Comparison of ENCODE assay signal across 8 cellular contexts in the genomic region with DNA sequence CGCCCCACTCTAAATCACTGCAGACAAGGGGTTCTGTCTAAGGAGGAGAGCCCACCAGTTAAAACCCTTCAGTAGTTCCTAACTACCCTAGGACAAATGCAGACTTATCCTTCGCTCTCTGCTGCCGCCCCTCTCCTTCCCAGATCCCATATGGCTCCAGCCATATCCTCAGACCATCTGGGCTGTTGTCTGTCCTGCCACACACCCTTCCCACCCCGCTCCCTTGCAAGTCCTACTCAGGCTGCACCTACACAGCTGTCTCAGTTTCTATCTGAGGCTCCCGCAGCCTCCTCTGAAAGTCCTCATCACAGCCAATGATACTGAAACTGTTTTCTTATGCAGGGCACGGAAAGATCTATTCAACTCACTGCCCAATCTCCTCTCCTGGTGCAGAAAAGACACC. TPM values are rescaled to one million over a fixed set of nuclear protein-coding genes. Genes with fewer than 3 reads are reported as not detected.
DNase-seq lines count a peak whose midpoint lies in the region; ATAC-seq, FAIRE-seq and TF ChIP-seq lines count a peak whose summit lies in the region.

No MANE protein-coding gene starts in this region.

- ATAC-seq in HepG2 (peak; percentile 19), right lobe of liver (no peak), HG03175 (IDR thresholded peaks at IDR 0.05; ENCODE audit: unreplicated experiment) (peak; percentile 48)
- no peak for ATAC-seq in activated naive CD8-positive, alpha-beta T cell treated with anti-CD3 and anti-CD28 coated beads, Interleukin-2, amount 10 ng/mL, durations not matched to agents 7 days and 5 days (ENCODE audit: low read depth)

- in situ Hi-C loops in HepG2 (cut with HindIII; ENCODE audit: extremely low pct_ligation_motif_present, low pct_unique_long_range_greater_than_20kb) = no loop called here

- TF ChIP-seq RAD21 in HepG2 (CRISPR knock-in tag; IDR thresholded peaks at IDR 0.05) = no peak

- peak overlapping the region; percentile 41 for H3K27ac ChIP-seq in HepG2 (ENCODE audit: extremely low read length, insufficient read depth, low read length)
- H3K27ac ChIP-seq in right lobe of liver = peak overlapping the region in 1 of 3 donors; percentile 90

- intact Hi-C loops in HepG2 (cut with micrococcal nuclease; ENCODE audit: unreplicated experiment) = loop anchor here (5.0 kb wide), 1 partner anchor 50 kb away; no protein-coding TSS in a partner anchor
- intact Hi-C loops in right lobe of liver (cut with DNase I) = no loop called here

- H3K9me3 Mint-ChIP-seq in activated naive CD8-positive, alpha-beta T cell treated with anti-CD3 and anti-CD28 coated beads, Interleukin-2, amount 10 ng/mL, durations not matched to agents 7 days and 5 days = no peaks in the 10 kb centered on the region

- H3K9ac ChIP-seq in HepG2 (ENCODE audit: insufficient read depth, low read depth, low read length) = peak overlapping the region; percentile 90

- POLR2A ChIA-PET in HepG2 (lab: Yijun Ruan, JAX) = interaction anchor here (1.3 to 3.7 kb wide), 2 partner anchors 10 to 35 kb away, joined by 4 to 17 read pairs; a partner anchor contains a TSS
- POLR2A ChIA-PET in activated naive CD8-positive, alpha-beta T cell treated with anti-CD3 and anti-CD28 coated beads, Interleukin-2, amount 10 ng/mL, durations not matched to agents 7 days and 5 days (lab: Charles Lee) = interaction anchor here (0.7 to 3.1 kb wide), 4 partner anchors 10 to 470 kb away, joined by 3 to 15 read pairs (median 4); a partner anchor contains a TSS

- CTCF ChIA-PET in HepG2 (lab: Yijun Ruan, JAX; ENCODE audit: low intra/inter-chr PET ratio, low total read pairs) = no interaction called here

- H3K9me3 ChIP-seq in HepG2 (ENCODE audit: low read length) = no peaks in the 10 kb centered on the region
- H3K9me3 ChIP-seq in right lobe of liver = no peaks in the 10 kb centered on the region

- no TSS peak for BruUV-seq in HepG2 (replicated peaks; lab: Mats Ljungman, UMichigan)

- H3K79me2 ChIP-seq in HepG2 (ENCODE audit: insufficient read depth, low read length) = peaks cover 12% of the 10 kb centered on the region

- WGBS in HepG2 (ENCODE audit: low lambda C conversion rate) = 46% methylated on average over 6 of the region's 6 CpGs
- 90% methylated on average over 6 of the region's 6 CpGs for WGBS in right lobe of liver (ENCODE audit: insufficient coverage, low coverage, low lambda C conversion rate, missing lambda C conversion rate)

- H3K27me3 ChIP-seq in HepG2 (ENCODE audit: control insufficient read depth in 1 of 2, insufficient read depth in 2 of 2, low read length in 2 of 2) (no peaks in the 10 kb centered on the region), right lobe of liver (no peaks in the 10 kb centered on the region)

- H3K4me3 ChIP-seq in HepG2 (replicated peaks in 1 of 3; ENCODE audit: insufficient read depth in 1 of 3, low read depth in 2 of 3, low read length in 3 of 3) = peak overlapping the region; percentile 87 to 100 (median 94)
- H3K4me3 ChIP-seq in right lobe of liver = no peak overlapping the region

- H3K27me3 Mint-ChIP-seq in activated naive CD8-positive, alpha-beta T cell treated with anti-CD3 and anti-CD28 coated beads, Interleukin-2, amount 10 ng/mL, durations not matched to agents 7 days and 5 days = no peaks in the 10 kb centered on the region

- peak overlapping the region; percentile 88 for H3K4me3 Mint-ChIP-seq in activated naive CD8-positive, alpha-beta T cell treated with anti-CD3 and anti-CD28 coated beads, Interleukin-2, amount 10 ng/mL, durations not matched to agents 7 days and 5 days

- peaks cover 13% of the 10 kb centered on the region for H3K36me3 Mint-ChIP-seq in activated naive CD8-positive, alpha-beta T cell treated with anti-CD3 and anti-CD28 coated beads, Interleukin-2, amount 10 ng/mL, durations not matched to agents 7 days and 5 days

- peaks cover 35% of the 10 kb centered on the region for H3K4me1 ChIP-seq in HepG2 (ENCODE audit: insufficient read depth, low read length)
- peaks cover 0 to 44% (median 8%) of the 10 kb centered on the region in 4 donors for H3K4me1 ChIP-seq in right lobe of liver

- peak overlapping the region; percentile 94 for H3K4me2 ChIP-seq in HepG2 (ENCODE audit: low read depth, low read length)

- no peaks in the 10 kb centered on the region for H4K20me1 ChIP-seq in HepG2 (ENCODE audit: insufficient read depth, low read length)

- peak overlapping the region; percentile 87 for H3K27ac Mint-ChIP-seq in activated naive CD8-positive, alpha-beta T cell treated with anti-CD3 and anti-CD28 coated beads, Interleukin-2, amount 10 ng/mL, durations not matched to agents 7 days and 5 days

- TF ChIP-seq EP300 in HepG2 (IDR thresholded peaks at IDR 0.05; ENCODE audit: low read depth in 2 of 2, low read length in 2 of 2) (no peak), HepG2 (CRISPR knock-in tag; IDR thresholded peaks at IDR 0.05; ENCODE audit: borderline replicate concordance) (no peak)

- TF ChIP-seq CTCF in HepG2 (CRISPR knock-in tag; IDR thresholded peaks at IDR 0.05) = no peak
- TF ChIP-seq CTCF in right lobe of liver (IDR thresholded peaks at IDR 0.05) = no peak

- DNase-seq in HepG2 (ENCODE audit: low spot score) (no peak), right lobe of liver (no peak), middle frontal gyrus (ENCODE audit: extremely low spot score, low spot score) (no peak), NCI-H510A treated with DMSO at 0.1 percent for 48 hours (lab: John Stamatoyannopoulos, UW) (no peak), mucosa of gallbladder (ENCODE audit: low spot score) (no peak)
- DNase-seq in activated naive CD8-positive, alpha-beta T cell treated with anti-CD3 and anti-CD28 coated beads, Interleukin-2, amount 10 ng/mL, durations not matched to agents 7 days and 5 days = no peak
- DNase-seq in stimulated activated CD4-positive, alpha-beta T cell treated with anti-CD3 and anti-CD28 coated beads, Interleukin-2, amount 100 ng/mL, for 48 hours = peak; percentile 26 to 36

- peaks cover 14% of the 10 kb centered on the region for H3K4me1 Mint-ChIP-seq in activated naive CD8-positive, alpha-beta T cell treated with anti-CD3 and anti-CD28 coated beads, Interleukin-2, amount 10 ng/mL, durations not matched to agents 7 days and 5 days

- peaks cover 18 to 30% of the 10 kb centered on the region in 2 experiments for H3K36me3 ChIP-seq in HepG2 (replicated peaks in 1 of 2; ENCODE audit: control insufficient read depth in 1 of 2, insufficient read depth in 2 of 2, low read length in 2 of 2)
- H3K36me3 ChIP-seq in right lobe of liver = peaks cover 0 to 14% (median 1%) of the 10 kb centered on the region in 4 donors

- peak overlapping the region; percentile 24 for H2AFZ ChIP-seq in HepG2 (ENCODE audit: low read length)

- FAIRE-seq in HepG2 (lab: Jason Lieb, UNC) = no peak

- TF ChIP-seq POLR2A in HepG2 (IDR thresholded peaks at IDR 0.05; ENCODE audit: insufficient read depth in 1 of 2, low read depth in 2 of 2, low read length in 2 of 2) = peak in 1 of 2 experiments; percentile 39; a peak in 1 of 4 replicates
- TF ChIP-seq POLR2A in right lobe of liver (IDR thresholded peaks at IDR 0.05) = no peak

RNA-seq across cellular contexts. Expression of a gene that starts 0.7 kb away (rescaled TPM):
- total RNA-seq in HepG2 (2016; rRNA removed; fragmentation: Illumina TruSeq; extraction: Trizol) (24.9 and 25.2 TPM in 2 replicates), right lobe of liver (10 to 100 TPM; 34.8 to 61.5 (median 41.8) TPM), mucosa of gallbladder (49.6 TPM)
- total RNA-seq in HepG2 (2016; cell fraction: cytosol; rRNA removed; fragmentation: Illumina TruSeq; extraction: Trizol; ENCODE audit: low read depth) = 25.2 and 38.0 TPM in 2 replicates
- 21.6 and 21.9 TPM in 2 replicates for total RNA-seq in HepG2 (2016; cell fraction: insoluble cytoplasmic fraction; rRNA removed; fragmentation: Illumina TruSeq; extraction: Trizol)
- 42.8 and 61.6 TPM in 2 replicates for total RNA-seq in HepG2 (2016; cell fraction: membrane; rRNA removed; fragmentation: Illumina TruSeq; extraction: Trizol)
- 12.9 and 14.9 TPM in 2 replicates for total RNA-seq in HepG2 (2016; cell fraction: nucleus; rRNA removed; fragmentation: Illumina TruSeq; extraction: Trizol)
- 42.6 and 54.2 TPM in 2 replicates for polyA plus RNA-seq in HepG2 (2011; rRNA removed)
- 29.2 and 38.9 TPM in 2 replicates for polyA plus RNA-seq in HepG2 (2011; cell fraction: cytosol; rRNA removed)
- polyA plus RNA-seq in HepG2 (2011; cell fraction: nucleus; rRNA removed) = 119 and 127 TPM in 2 replicates
- polyA plus RNA-seq in HepG2 (2012) = 36.4 and 39.6 TPM in 2 replicates
- 61.2 and 88.9 TPM in 2 replicates for polyA plus RNA-seq in HepG2 (2016; cell fraction: cytosol; fragmentation: Illumina TruSeq; extraction: Trizol; ENCODE audit: low read depth)
- polyA plus RNA-seq in HepG2 (2016; cell fraction: insoluble cytoplasmic fraction; fragmentation: Illumina TruSeq; extraction: Trizol; ENCODE audit: low read depth) = 38.3 and 44.6 TPM in 2 replicates
- polyA plus RNA-seq in HepG2 (2016; cell fraction: membrane; fragmentation: Illumina TruSeq; extraction: Trizol; ENCODE audit: low read depth) = 82.3 and 100 TPM in 2 replicates
- 34.1 and 38.8 TPM in 2 replicates for polyA plus RNA-seq in HepG2 (2016; cell fraction: nucleus; fragmentation: Illumina TruSeq; extraction: Trizol; ENCODE audit: insufficient read depth, low read depth)
- 34.7 and 50.5 TPM in 2 replicates for polyA minus RNA-seq in HepG2 (2011; rRNA and poly(A)+ RNA removed; ENCODE audit: low replicate concordance)
- polyA minus RNA-seq in HepG2 (2011; cell fraction: cytosol; rRNA and poly(A)+ RNA removed) = 23.9 and 34.2 TPM in 2 replicates
- 25.6 and 37.4 TPM in 2 replicates for polyA minus RNA-seq in HepG2 (2011; cell fraction: nucleus; rRNA and poly(A)+ RNA removed)
- 10 to 100 TPM; 35.8 to 37.0 TPM for total RNA-seq in activated naive CD8-positive, alpha-beta T cell treated with anti-CD3 and anti-CD28 coated beads, Interleukin-2, amount 10 ng/mL, durations not matched to agents 7 days and 5 days

RNA-seq across cellular contexts. Expression of a gene that starts 10.0 kb away (rescaled TPM):
- total RNA-seq in HepG2 (2016; rRNA removed; fragmentation: Illumina TruSeq; extraction: Trizol) = 69.5 and 79.0 TPM in 2 replicates
- total RNA-seq in HepG2 (2016; cell fraction: cytosol; rRNA removed; fragmentation: Illumina TruSeq; extraction: Trizol; ENCODE audit: low read depth) = 35.7 and 36.8 TPM in 2 replicates
- 66.0 and 82.2 TPM in 2 replicates for total RNA-seq in HepG2 (2016; cell fraction: insoluble cytoplasmic fraction; rRNA removed; fragmentation: Illumina TruSeq; extraction: Trizol)
- 28.5 and 33.0 TPM in 2 replicates for total RNA-seq in HepG2 (2016; cell fraction: membrane; rRNA removed; fragmentation: Illumina TruSeq; extraction: Trizol)
- 42.9 and 51.1 TPM in 2 replicates for total RNA-seq in HepG2 (2016; cell fraction: nucleus; rRNA removed; fragmentation: Illumina TruSeq; extraction: Trizol)
- 84.2 and 85.3 TPM in 2 replicates for polyA plus RNA-seq in HepG2 (2011; rRNA removed)
- 59.8 and 72.8 TPM in 2 replicates for polyA plus RNA-seq in HepG2 (2011; cell fraction: cytosol; rRNA removed)
- 112 and 113 TPM in 2 replicates for polyA plus RNA-seq in HepG2 (2011; cell fraction: nucleus; rRNA removed)
- polyA plus RNA-seq in HepG2 (2012) = 49.1 and 52.0 TPM in 2 replicates
- polyA plus RNA-seq in HepG2 (2016; cell fraction: cytosol; fragmentation: Illumina TruSeq; extraction: Trizol; ENCODE audit: low read depth) = 5.9 and 6.1 TPM in 2 replicates
- 58.7 and 63.1 TPM in 2 replicates for polyA plus RNA-seq in HepG2 (2016; cell fraction: insoluble cytoplasmic fraction; fragmentation: Illumina TruSeq; extraction: Trizol; ENCODE audit: low read depth)
- 13.2 and 14.8 TPM in 2 replicates for polyA plus RNA-seq in HepG2 (2016; cell fraction: membrane; fragmentation: Illumina TruSeq; extraction: Trizol; ENCODE audit: low read depth)
- polyA plus RNA-seq in HepG2 (2016; cell fraction: nucleus; fragmentation: Illumina TruSeq; extraction: Trizol; ENCODE audit: insufficient read depth, low read depth) = 86.8 and 87.6 TPM in 2 replicates
- polyA minus RNA-seq in HepG2 (2011; rRNA and poly(A)+ RNA removed; ENCODE audit: low replicate concordance) = 37.8 and 50.2 TPM in 2 replicates
- 25.3 and 26.2 TPM in 2 replicates for polyA minus RNA-seq in HepG2 (2011; cell fraction: cytosol; rRNA and poly(A)+ RNA removed)
- polyA minus RNA-seq in HepG2 (2011; cell fraction: nucleus; rRNA and poly(A)+ RNA removed) = 37.3 and 44.0 TPM in 2 replicates
- total RNA-seq in right lobe of liver = 10 to 100 TPM; 20.4 to 29.9 (median 25.2) TPM
- 10 to 100 TPM; 66.5 to 72.9 TPM for total RNA-seq in activated naive CD8-positive, alpha-beta T cell treated with anti-CD3 and anti-CD28 coated beads, Interleukin-2, amount 10 ng/mL, durations not matched to agents 7 days and 5 days
- 67.2 TPM for total RNA-seq in mucosa of gallbladder

RNA-seq across cellular contexts. Expression of a gene that starts 12.9 kb away (rescaled TPM):
- total RNA-seq in HepG2 (2016; rRNA removed; fragmentation: Illumina TruSeq; extraction: Trizol) (92.1 and 141 TPM in 2 replicates), right lobe of liver (100 to 1,000 TPM; 102 to 297 (median 199) TPM), mucosa of gallbladder (100 TPM)
- 108 and 123 TPM in 2 replicates for total RNA-seq in HepG2 (2016; cell fraction: cytosol; rRNA removed; fragmentation: Illumina TruSeq; extraction: Trizol; ENCODE audit: low read depth)
- 100 and 140 TPM in 2 replicates for total RNA-seq in HepG2 (2016; cell fraction: insoluble cytoplasmic fraction; rRNA removed; fragmentation: Illumina TruSeq; extraction: Trizol)
- total RNA-seq in HepG2 (2016; cell fraction: membrane; rRNA removed; fragmentation: Illumina TruSeq; extraction: Trizol) = 83.8 and 103 TPM in 2 replicates
- 94.6 and 113 TPM in 2 replicates for total RNA-seq in HepG2 (2016; cell fraction: nucleus; rRNA removed; fragmentation: Illumina TruSeq; extraction: Trizol)
- polyA plus RNA-seq in HepG2 (2011; rRNA removed) = 613 and 615 TPM in 2 replicates
- polyA plus RNA-seq in HepG2 (2011; cell fraction: cytosol; rRNA removed) = 980 and 1,226 TPM in 2 replicates
- 399 and 426 TPM in 2 replicates for polyA plus RNA-seq in HepG2 (2011; cell fraction: nucleus; rRNA removed)
- 226 and 325 TPM in 2 replicates for polyA plus RNA-seq in HepG2 (2012)
- 88.3 and 112 TPM in 2 replicates for polyA plus RNA-seq in HepG2 (2016; cell fraction: cytosol; fragmentation: Illumina TruSeq; extraction: Trizol; ENCODE audit: low read depth)
- polyA plus RNA-seq in HepG2 (2016; cell fraction: insoluble cytoplasmic fraction; fragmentation: Illumina TruSeq; extraction: Trizol; ENCODE audit: low read depth) = 134 and 149 TPM in 2 replicates
- polyA plus RNA-seq in HepG2 (2016; cell fraction: membrane; fragmentation: Illumina TruSeq; extraction: Trizol; ENCODE audit: low read depth) = 106 and 112 TPM in 2 replicates
- 220 and 229 TPM in 2 replicates for polyA plus RNA-seq in HepG2 (2016; cell fraction: nucleus; fragmentation: Illumina TruSeq; extraction: Trizol; ENCODE audit: insufficient read depth, low read depth)
- polyA minus RNA-seq in HepG2 (2011; rRNA and poly(A)+ RNA removed; ENCODE audit: low replicate concordance) = 450 and 1,230 TPM in 2 replicates
- 139 and 156 TPM in 2 replicates for polyA minus RNA-seq in HepG2 (2011; cell fraction: cytosol; rRNA and poly(A)+ RNA removed)
- polyA minus RNA-seq in HepG2 (2011; cell fraction: nucleus; rRNA and poly(A)+ RNA removed) = 91.0 and 99.1 TPM in 2 replicates
- total RNA-seq in activated naive CD8-positive, alpha-beta T cell treated with anti-CD3 and anti-CD28 coated beads, Interleukin-2, amount 10 ng/mL, durations not matched to agents 7 days and 5 days = 10 to 100 TPM; 79.4 to 80.4 TPM

RNA-seq across cellular contexts. Expression of a gene that starts 18.7 kb away (rescaled TPM):
- total RNA-seq in HepG2 (2016; rRNA removed; fragmentation: Illumina TruSeq; extraction: Trizol) = 0.65 and 2.2 TPM in 2 replicates
- total RNA-seq in HepG2 (2016; cell fraction: cytosol; rRNA removed; fragmentation: Illumina TruSeq; extraction: Trizol; ENCODE audit: low read depth) = 0.61 and 0.62 TPM in 2 replicates
- 0.46 and 2.8 TPM in 2 replicates for total RNA-seq in HepG2 (2016; cell fraction: insoluble cytoplasmic fraction; rRNA removed; fragmentation: Illumina TruSeq; extraction: Trizol)
- 0.49 and 0.52 TPM in 2 replicates for total RNA-seq in HepG2 (2016; cell fraction: membrane; rRNA removed; fragmentation: Illumina TruSeq; extraction: Trizol)
- 3.2 and 4.5 TPM in 2 replicates for total RNA-seq in HepG2 (2016; cell fraction: nucleus; rRNA removed; fragmentation: Illumina TruSeq; extraction: Trizol)
- 6.9 and 7.4 TPM in 2 replicates for polyA plus RNA-seq in HepG2 (2011; rRNA removed)
- polyA plus RNA-seq in HepG2 (2011; cell fraction: cytosol; rRNA removed) = 1.0 and 1.6 TPM in 2 replicates
- polyA plus RNA-seq in HepG2 (2011; cell fraction: nucleus; rRNA removed) = 103 and 136 TPM in 2 replicates
- 3.6 and 7.5 TPM in 2 replicates for polyA plus RNA-seq in HepG2 (2012)
- 0.19 and 0.26 TPM in 2 replicates for polyA plus RNA-seq in HepG2 (2016; cell fraction: cytosol; fragmentation: Illumina TruSeq; extraction: Trizol; ENCODE audit: low read depth)
- polyA plus RNA-seq in HepG2 (2016; cell fraction: insoluble cytoplasmic fraction; fragmentation: Illumina TruSeq; extraction: Trizol; ENCODE audit: low read depth) = 0.60 TPM in 1 of 2 replicates, not detected in the other
- 0.09 and 0.53 TPM in 2 replicates for polyA plus RNA-seq in HepG2 (2016; cell fraction: membrane; fragmentation: Illumina TruSeq; extraction: Trizol; ENCODE audit: low read depth)
- polyA plus RNA-seq in HepG2 (2016; cell fraction: nucleus; fragmentation: Illumina TruSeq; extraction: Trizol; ENCODE audit: insufficient read depth, low read depth) = 6.4 and 11.2 TPM in 2 replicates
- 2.8 and 9.1 TPM in 2 replicates for polyA minus RNA-seq in HepG2 (2011; rRNA and poly(A)+ RNA removed; ENCODE audit: low replicate concordance)
- polyA minus RNA-seq in HepG2 (2011; cell fraction: cytosol; rRNA and poly(A)+ RNA removed) = 0.49 and 0.70 TPM in 2 replicates
- 21.0 and 21.8 TPM in 2 replicates for polyA minus RNA-seq in HepG2 (2011; cell fraction: nucleus; rRNA and poly(A)+ RNA removed)
- 10 to 100 TPM in 1 of 6 experiments, 1 to 10 TPM in 5; 2.3 to 14.8 (median 3.9) TPM for total RNA-seq in right lobe of liver
- total RNA-seq in activated naive CD8-positive, alpha-beta T cell treated with anti-CD3 and anti-CD28 coated beads, Interleukin-2, amount 10 ng/mL, durations not matched to agents 7 days and 5 days = 10 to 100 TPM; 10.4 to 10.9 TPM
- total RNA-seq in mucosa of gallbladder = 4.5 TPM

RNA-seq across cellular contexts. Expression of a gene that starts 28.1 kb away (rescaled TPM):
- total RNA-seq in HepG2 (2016; rRNA removed; fragmentation: Illumina TruSeq; extraction: Trizol) (1.2 and 2.6 TPM in 2 replicates), right lobe of liver (10 to 100 TPM in 4 of 6 experiments, 1 to 10 TPM in 2; 5.6 to 20.0 (median 13.1) TPM), mucosa of gallbladder (312 TPM)
- total RNA-seq in HepG2 (2016; cell fraction: cytosol; rRNA removed; fragmentation: Illumina TruSeq; extraction: Trizol; ENCODE audit: low read depth) = 0.18 and 0.20 TPM in 2 replicates
- total RNA-seq in HepG2 (2016; cell fraction: insoluble cytoplasmic fraction; rRNA removed; fragmentation: Illumina TruSeq; extraction: Trizol) = 1.4 and 2.9 TPM in 2 replicates
- total RNA-seq in HepG2 (2016; cell fraction: membrane; rRNA removed; fragmentation: Illumina TruSeq; extraction: Trizol) = 0.65 and 0.99 TPM in 2 replicates
- total RNA-seq in HepG2 (2016; cell fraction: nucleus; rRNA removed; fragmentation: Illumina TruSeq; extraction: Trizol) = 3.0 and 3.8 TPM in 2 replicates
- 7.2 and 20.0 TPM in 2 replicates for polyA plus RNA-seq in HepG2 (2011; rRNA removed)
- polyA plus RNA-seq in HepG2 (2011; cell fraction: cytosol; rRNA removed) = 11.2 and 11.7 TPM in 2 replicates
- 8.1 and 15.7 TPM in 2 replicates for polyA plus RNA-seq in HepG2 (2011; cell fraction: nucleus; rRNA removed)
- 12.5 and 34.4 TPM in 2 replicates for polyA plus RNA-seq in HepG2 (2012)
- polyA plus RNA-seq in HepG2 (2016; cell fraction: cytosol; fragmentation: Illumina TruSeq; extraction: Trizol; ENCODE audit: low read depth) = 0.41 and 0.50 TPM in 2 replicates
- 1.6 and 1.8 TPM in 2 replicates for polyA plus RNA-seq in HepG2 (2016; cell fraction: insoluble cytoplasmic fraction; fragmentation: Illumina TruSeq; extraction: Trizol; ENCODE audit: low read depth)
- 0.51 and 0.63 TPM in 2 replicates for polyA plus RNA-seq in HepG2 (2016; cell fraction: membrane; fragmentation: Illumina TruSeq; extraction: Trizol; ENCODE audit: low read depth)
- polyA plus RNA-seq in HepG2 (2016; cell fraction: nucleus; fragmentation: Illumina TruSeq; extraction: Trizol; ENCODE audit: insufficient read depth, low read depth) = 6.6 and 8.0 TPM in 2 replicates
- 0.58 and 12.5 TPM in 2 replicates for polyA minus RNA-seq in HepG2 (2011; rRNA and poly(A)+ RNA removed; ENCODE audit: low replicate concordance)
- 5.5 and 9.5 TPM in 2 replicates for polyA minus RNA-seq in HepG2 (2011; cell fraction: cytosol; rRNA and poly(A)+ RNA removed)
- polyA minus RNA-seq in HepG2 (2011; cell fraction: nucleus; rRNA and poly(A)+ RNA removed) = 0.77 and 2.7 TPM in 2 replicates
- total RNA-seq in activated naive CD8-positive, alpha-beta T cell treated with anti-CD3 and anti-CD28 coated beads, Interleukin-2, amount 10 ng/mL, durations not matched to agents 7 days and 5 days = not detected

Comparison
In these comparisons a context has a peak if more than half of its experiments do, and no peak if none do; other contexts are left out.
1. ATAC-seq: peak in HepG2 (single experiment) and HG03175 (single experiment); none in right lobe of liver (0 of 4) and activated naive CD8-positive, alpha-beta T cell treated with anti-CD3 and anti-CD28 coated beads, Interleukin-2, amount 10 ng/mL, durations not matched to agents 7 days and 5 days (single experiment).
2. H3K4me3 ChIP-seq: peak in HepG2 (3 of 3); none in right lobe of liver (0 of 3).
3. DNase-seq: peak in stimulated activated CD4-positive, alpha-beta T cell treated with anti-CD3 and anti-CD28 coated beads, Interleukin-2, amount 100 ng/mL, for 48 hours (2 of 2); none in HepG2 (single experiment), right lobe of liver (0 of 3), activated naive CD8-positive, alpha-beta T cell treated with anti-CD3 and anti-CD28 coated beads, Interleukin-2, amount 10 ng/mL, durations not matched to agents 7 days and 5 days (single experiment), middle frontal gyrus (single experiment), NCI-H510A treated with DMSO at 0.1 percent for 48 hours (single experiment) and mucosa of gallbladder (single experiment).